Comparison of ENCODE assay signal across 8 cellular contexts in the genomic region with DNA sequence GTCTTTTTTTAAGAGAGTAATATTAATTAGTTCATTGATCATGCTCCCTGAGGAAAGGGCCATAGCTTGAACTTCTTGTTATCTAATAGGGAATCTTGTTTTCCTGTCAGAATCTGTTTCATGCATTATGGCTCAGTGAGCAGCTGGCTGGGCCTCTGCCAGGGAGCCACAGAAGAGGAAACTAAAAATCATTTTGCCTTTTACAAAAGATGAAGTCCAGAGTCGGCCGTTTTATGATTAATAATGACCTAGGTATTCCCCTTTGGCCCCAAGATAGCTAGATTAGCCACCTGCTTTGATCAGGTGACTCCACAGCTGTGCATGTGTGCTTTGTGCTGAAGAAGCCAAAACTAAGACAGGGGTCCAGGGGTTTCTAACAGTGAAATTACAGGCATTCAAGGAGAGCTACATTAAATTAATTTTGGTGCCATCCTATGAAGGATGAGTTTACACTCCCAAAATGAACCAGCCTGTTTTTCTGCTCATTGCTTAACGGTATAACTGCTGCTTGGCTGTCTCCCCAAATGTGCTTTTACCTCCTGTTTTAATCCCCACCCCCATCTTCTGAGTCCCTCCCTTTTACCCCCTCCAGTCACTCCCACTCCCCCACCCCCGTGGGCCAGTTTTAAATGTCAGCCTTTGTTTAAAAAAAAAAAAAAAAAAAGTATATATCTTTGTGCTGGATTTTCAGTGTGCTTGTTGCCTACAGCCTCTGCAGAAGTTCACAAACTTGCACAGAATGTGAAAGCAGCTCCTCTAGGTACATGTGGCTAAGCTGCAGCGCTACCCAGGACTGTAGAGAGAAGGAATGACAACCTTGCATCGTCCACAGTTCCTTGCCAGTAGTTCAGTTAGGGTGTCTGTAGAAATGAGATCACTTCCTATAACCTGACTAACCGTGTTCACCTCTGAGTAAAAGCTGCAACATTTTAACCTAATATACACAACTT.
DNase-seq lines count a peak whose midpoint lies in the region; ATAC-seq, FAIRE-seq and TF ChIP-seq lines count a peak whose summit lies in the region.

No MANE protein-coding gene starts in this region.

- no peak overlapping the region for H2AFZ ChIP-seq in Loucy (ENCODE audit: low read length)

- FAIRE-seq in frontal cortex (lab: Jason Lieb, UNC), result no peak

- no peak overlapping the region for H3K4me3 ChIP-seq in Loucy (ENCODE audit: low read length, poor library complexity, severe bottlenecking)

- no peaks in the 10 kb centered on the region for H3K9me2 ChIP-seq in Loucy (replicated peaks; ENCODE audit: low read depth, low read length)

- H3K9ac ChIP-seq in Loucy (ENCODE audit: low read depth, low read length, poor library complexity, severe bottlenecking), result peak overlapping the region; percentile 48

- peak overlapping the region; percentile 15 for H3K4me2 ChIP-seq in Loucy (ENCODE audit: low read depth, low read length, poor library complexity, severe bottlenecking)

- TF ChIP-seq CTCF in Loucy (conservative IDR thresholded peaks at IDR 0.05; ENCODE audit: low read length) (no peak), osteocyte (IDR thresholded peaks at IDR 0.05) (no peak)

- H3K4me3 Mint-ChIP-seq in activated naive CD4-positive, alpha-beta T cell treated with anti-CD3 and anti-CD28 coated beads, Interleukin-2, amount 10 ng/mL, durations not matched to agents 7 days and 5 days, result no peak overlapping the region
- no peak overlapping the region for H3K4me3 Mint-ChIP-seq in osteocyte (ENCODE audit: unreplicated experiment)

- peaks cover 16% of the 10 kb centered on the region for H3K9me3 Mint-ChIP-seq in activated naive CD4-positive, alpha-beta T cell treated with anti-CD3 and anti-CD28 coated beads, Interleukin-2, amount 10 ng/mL, durations not matched to agents 7 days and 5 days
- no peaks in the 10 kb centered on the region for H3K9me3 Mint-ChIP-seq in osteocyte (ENCODE audit: unreplicated experiment)

- peaks cover 4% of the 10 kb centered on the region for H3K27me3 Mint-ChIP-seq in activated naive CD4-positive, alpha-beta T cell treated with anti-CD3 and anti-CD28 coated beads, Interleukin-2, amount 10 ng/mL, durations not matched to agents 7 days and 5 days
- no peaks in the 10 kb centered on the region for H3K27me3 Mint-ChIP-seq in osteocyte (ENCODE audit: unreplicated experiment)

- H3K27ac ChIP-seq in angular gyrus (ENCODE audit: low read depth, low read length), result peak overlapping the region; percentile 1

- peak overlapping the region; percentile 88 for H3K27ac Mint-ChIP-seq in activated naive CD4-positive, alpha-beta T cell treated with anti-CD3 and anti-CD28 coated beads, Interleukin-2, amount 10 ng/mL, durations not matched to agents 7 days and 5 days
- peak overlapping the region; percentile 63 for H3K27ac Mint-ChIP-seq in osteocyte (ENCODE audit: unreplicated experiment)

- H3K27me3 ChIP-seq in Loucy (ENCODE audit: insufficient read depth, low read length, poor library complexity, severe bottlenecking), result no peaks in the 10 kb centered on the region

- ATAC-seq in GM21825 (IDR thresholded peaks at IDR 0.05; ENCODE audit: unreplicated experiment), result peak; percentile 38

- 0 out of 2 replicates have a peak, but pooled peaks cover 3% of the 10 kb centered on the region for H3K36me3 ChIP-seq in Loucy (ENCODE audit: insufficient read depth, low read length)

- peaks cover 5% of the 10 kb centered on the region for H3F3A ChIP-seq in Loucy (ENCODE audit: low read depth)

- H3K9me3 ChIP-seq in Loucy (ENCODE audit: insufficient read depth, low read depth, low read length), result no peaks in the 10 kb centered on the region

- H3K4me1 Mint-ChIP-seq in activated naive CD4-positive, alpha-beta T cell treated with anti-CD3 and anti-CD28 coated beads, Interleukin-2, amount 10 ng/mL, durations not matched to agents 7 days and 5 days, result peaks cover 67% of the 10 kb centered on the region
- H3K4me1 Mint-ChIP-seq in osteocyte (ENCODE audit: unreplicated experiment), result peaks cover 81% of the 10 kb centered on the region

- peaks cover 60% of the 10 kb centered on the region for H3K4me1 ChIP-seq in Loucy (ENCODE audit: insufficient read depth, low read length, poor library complexity, severe bottlenecking)

- CTCF ChIA-PET in activated naive CD4-positive, alpha-beta T cell treated with anti-CD3 and anti-CD28 coated beads, Interleukin-2, amount 10 ng/mL, durations not matched to agents 7 days and 5 days (lab: Charles Lee), result interaction anchor here (1.1 to 2.6 kb wide), 3 partner anchors 98 to 130 kb away, joined by 3 to 14 read pairs (median 9); no protein-coding TSS in a partner anchor

- H3K36me3 Mint-ChIP-seq in activated naive CD4-positive, alpha-beta T cell treated with anti-CD3 and anti-CD28 coated beads, Interleukin-2, amount 10 ng/mL, durations not matched to agents 7 days and 5 days, result peaks cover 17% of the 10 kb centered on the region
- H3K36me3 Mint-ChIP-seq in osteocyte (ENCODE audit: unreplicated experiment), result peaks cover 18% of the 10 kb centered on the region

- peak; percentile 48 for DNase-seq in activated naive CD4-positive, alpha-beta T cell treated with anti-CD3 and anti-CD28 coated beads, Interleukin-2, amount 10 ng/mL, durations not matched to agents 7 days and 5 days
- DNase-seq in activated naive CD4-positive, alpha-beta T cell (lab: John Stamatoyannopoulos, UW), result no peak
- DNase-seq in osteocyte (ENCODE audit: extremely low spot score, unreplicated experiment) (no peak), frontal cortex (ENCODE audit: low spot score in 2 of 2) (no peak)
- no peak for DNase-seq in effector CD4-positive, alpha-beta T cell

- no peaks in the 10 kb centered on the region for H3K79me2 ChIP-seq in Loucy (ENCODE audit: insufficient read depth, low read length)

- H4K20me1 ChIP-seq in Loucy (ENCODE audit: insufficient read depth, low read length, poor library complexity, severe bottlenecking), result no peaks in the 10 kb centered on the region
